17 cellular contexts compared by ENCODE assay signal in genomic region chr14:54547583-54547982, GRCh38. TPM values are rescaled to one million over a fixed set of nuclear protein-coding genes. Genes with fewer than 3 reads are reported as not detected.
DNase-seq lines count a peak whose midpoint lies in the region; ATAC-seq, FAIRE-seq and TF ChIP-seq lines count a peak whose summit lies in the region.
"Had no signal": no experiment of that assay in that cellular context is flagged by ENCODE, and none has a peak within 500 bp of the region (broad histone marks: within the 10 kb centered on the region; RNA-seq: fewer than 3 reads in every experiment).

No MANE protein-coding gene starts in this region.

- no peaks in the 10 kb centered on the region; a peak in 1 of 4 replicates for H3K79me1 ChIP-seq in IMR-90 (ENCODE audit: low read depth in 1 of 2, low read length in 2 of 2)

- no peak overlapping the region for H4K5ac ChIP-seq in IMR-90 (ENCODE audit: low read depth, low read length)

- H3K18ac ChIP-seq in IMR-90 (ENCODE audit: low read depth, low read length): no peak overlapping the region

- dilution Hi-C loops in IMR-90 (cut with HindIII; ENCODE audit: low sequenced_read_pairs, unreplicated experiment): no loop called here

- H2BK120ac ChIP-seq in IMR-90 (ENCODE audit: low read depth, low read length): no peak overlapping the region

- no TSS peak for BruUV-seq in IMR-90 (replicated peaks; lab: Mats Ljungman, UMichigan)

- H3K27ac Mint-ChIP-seq in nephron progenitor cell: peak overlapping the region; percentile 1
- H3K27ac Mint-ChIP-seq: CD4-positive, alpha-beta memory T cell; GM23338; H9 had no signal

- 88% methylated on average over 3 of the region's 3 CpGs for WGBS in A549 (ENCODE audit: missing lambda C conversion rate)
- WGBS in IMR-90 (ENCODE audit: extremely low coverage in 2 of 2, insufficient read length in 1 of 2), 2 experiments: 80% methylated on average over 2 of the region's 3 CpGs; no CpG with 5 or more reads in 1 of the 2 experiments

- TF ChIP-seq RAD21 in A549 (conservative IDR thresholded peaks at IDR 0.05 in 1 of 2, IDR thresholded peaks at IDR 0.05 in 1 of 2): no peak
- TF ChIP-seq RAD21 in IMR-90 (IDR thresholded peaks at IDR 0.05; ENCODE audit: low read length): no peak

- no peak for TF ChIP-seq CTCF in A549 (IDR thresholded peaks at IDR 0.05)
- no peak for TF ChIP-seq CTCF in IMR-90 (conservative IDR thresholded peaks at IDR 0.05; ENCODE audit: low read depth, low read length)
- TF ChIP-seq CTCF in nephron progenitor cell (IDR thresholded peaks at IDR 0.05): no peak
- no peak for TF ChIP-seq CTCF in vagina (IDR thresholded peaks at IDR 0.05)

- no peak overlapping the region for H3K4ac ChIP-seq in IMR-90 (ENCODE audit: low read depth, low read length)

- no peak overlapping the region for H3K9ac ChIP-seq in IMR-90 (ENCODE audit: low read depth, low read length)

- no peak overlapping the region for H2BK5ac ChIP-seq in IMR-90 (ENCODE audit: low read depth, low read length, poor library complexity, severe bottlenecking)

- H4K20me1 ChIP-seq in IMR-90 (ENCODE audit: insufficient read depth, low read length): peaks cover 8% of the 10 kb centered on the region; the same call in 1 of the 2 replicates

- no peak overlapping the region for H3K4me3 Mint-ChIP-seq in nephron progenitor cell
- H3K4me3 Mint-ChIP-seq: CD4-positive, alpha-beta memory T cell; GM23338; H9 had no signal

- H3K4me1 ChIP-seq in A549: no peaks in the 10 kb centered on the region
- H3K4me1 ChIP-seq in IMR-90 (ENCODE audit: control insufficient read depth, insufficient read depth, low read length): peaks cover 9% of the 10 kb centered on the region
- no peaks in the 10 kb centered on the region for H3K4me1 ChIP-seq in vagina

- TF ChIP-seq POLR2A in A549 (IDR thresholded peaks at IDR 0.05; ENCODE audit: low read length) (no peak), IMR-90 (IDR thresholded peaks at IDR 0.05; ENCODE audit: low read depth, low read length) (no peak), vagina (IDR thresholded peaks at IDR 0.05) (no peak)

- no peak overlapping the region for H2AFZ ChIP-seq in IMR-90 (replicated peaks; ENCODE audit: low read length, poor library complexity)
- H2AFZ ChIP-seq: GM23338 had no signal

- no peak overlapping the region for H4K8ac ChIP-seq in IMR-90 (ENCODE audit: low read depth in 2 of 2, low read length in 2 of 2)

- H3K27ac ChIP-seq in A549 (no peak overlapping the region), IMR-90 (ENCODE audit: insufficient read depth, low read length) (no peak overlapping the region), vagina (no peak overlapping the region)

- H3K9me3 Mint-ChIP-seq in nephron progenitor cell: no peaks in the 10 kb centered on the region
- H3K9me3 Mint-ChIP-seq: GM23338, H9 had no signal

- no peak for FAIRE-seq in A549 (lab: Jason Lieb, UNC)
- FAIRE-seq: GM12891, GM18507 had no signal

- H3K56ac ChIP-seq in IMR-90 (ENCODE audit: extremely low read depth, insufficient read depth, low read length): no peak overlapping the region

- CTCF ChIA-PET in A549 (lab: Yijun Ruan, JAX) (interaction anchor here (1.3 to 4.9 kb wide), 2 partner anchors 16 to 226 kb away, joined by 8 to 28 read pairs; no protein-coding TSS in a partner anchor), IMR-90 (lab: Yijun Ruan, JAX) (no interaction called here)

- H3K9me3 ChIP-seq in A549 (no peaks in the 10 kb centered on the region), IMR-90 (ENCODE audit: control insufficient read depth, insufficient read depth, low read length) (no peaks in the 10 kb centered on the region), vagina (no peaks in the 10 kb centered on the region)

- H3K9me1 ChIP-seq in IMR-90 (ENCODE audit: insufficient read depth, low read length): peaks cover 11% of the 10 kb centered on the region

- POLR2A ChIA-PET in A549 (lab: Yijun Ruan, JAX): no interaction called here
- POLR2A ChIA-PET in IMR-90 (lab: Charles Lee; ENCODE audit: unreplicated experiment): no interaction called here

- H3K27me3 Mint-ChIP-seq in nephron progenitor cell (ENCODE audit: low read depth, poor library complexity): no peaks in the 10 kb centered on the region

- H3K4me1 Mint-ChIP-seq in nephron progenitor cell: no peaks in the 10 kb centered on the region
- H3K4me1 Mint-ChIP-seq: CD4-positive, alpha-beta memory T cell had no signal

- H2AK5ac ChIP-seq in IMR-90 (ENCODE audit: low read depth, low read length): no peak overlapping the region

- H3K36me3 ChIP-seq in IMR-90 (ENCODE audit: control insufficient read depth, insufficient read depth, low read length): no peaks in the 10 kb centered on the region
- no peaks in the 10 kb centered on the region for H3K36me3 ChIP-seq in vagina

- H3K4me2 ChIP-seq in A549 (no peak overlapping the region), IMR-90 (ENCODE audit: low read depth, low read length) (no peak overlapping the region)
- H3K4me2 ChIP-seq: GM23338 had no signal

- no peak overlapping the region for H3K23ac ChIP-seq in IMR-90 (ENCODE audit: low read depth, low read length)

- H2AK9ac ChIP-seq in IMR-90 (replicated peaks; ENCODE audit: low read depth, low read length, poor library complexity): no peak overlapping the region

- H3K4me3 ChIP-seq in A549 (no peak overlapping the region), IMR-90 (ENCODE audit: insufficient read depth, low read depth, low read length) (no peak overlapping the region), vagina (no peak overlapping the region)
- H3K4me3 ChIP-seq: GM23338 had no signal

- intact Hi-C loops in IMR-90 (cut with micrococcal nuclease): no loop called here
- intact Hi-C loops in vagina (cut with DNase I): no loop called here

- H3K36me3 Mint-ChIP-seq in nephron progenitor cell (ENCODE audit: low read depth): no peaks in the 10 kb centered on the region
- H3K36me3 Mint-ChIP-seq: CD4-positive, alpha-beta memory T cell had no signal

- in situ Hi-C loops in IMR-90 (cut with MboI; ENCODE audit: low sequenced_read_pairs): no loop called here

- H3K27me3 ChIP-seq in IMR-90 (ENCODE audit: control insufficient read depth, insufficient read depth, low read length) (no peaks in the 10 kb centered on the region), vagina (no peaks in the 10 kb centered on the region)

- no peak overlapping the region for H2BK15ac ChIP-seq in IMR-90 (ENCODE audit: low read depth, low read length)

- no peak for ATAC-seq in A549
- ATAC-seq in IMR-90 (ENCODE audit: low read depth): no peak
- ATAC-seq in HG02623 (IDR thresholded peaks at IDR 0.05; ENCODE audit: unreplicated experiment): no peak
- ATAC-seq: GM23338, HCT116 had no signal

- H4K91ac ChIP-seq in IMR-90 (ENCODE audit: insufficient read depth, low read depth, low read length): no peak overlapping the region

- no peak for TF ChIP-seq EP300 in A549 (IDR thresholded peaks at IDR 0.05)

- H3K14ac ChIP-seq in IMR-90 (replicated peaks; ENCODE audit: low read depth, low read length): no peak overlapping the region

- no peak overlapping the region for H2BK20ac ChIP-seq in IMR-90 (ENCODE audit: low read depth, low read length)

- DNase-seq in A549 (ENCODE audit: low read depth in 1 of 2, low spot score in 1 of 2): no peak
- no peak for DNase-seq in IMR-90
- no peak for DNase-seq in nephron progenitor cell
- no peak for DNase-seq in vagina (ENCODE audit: extremely low spot score in 2 of 2)
- DNase-seq: 8988T; C1 segment of cervical spinal cord; Calu3; CD4-positive, alpha-beta memory T cell; COR-L47; DMS53; GF-D8; H9 had no signal

TF ChIP-seq in A549, 52 proteins besides CTCF, POLR2A, EP300 and RAD21 (continues in another document):
- TF ChIP-seq FOSB (CRISPR knock-in tag; IDR thresholded peaks at IDR 0.05): no peak
- no peak for TF ChIP-seq PHF8 (IDR thresholded peaks at IDR 0.05; ENCODE audit: borderline replicate concordance, low read depth)
- TF ChIP-seq NPAS2 (CRISPR knock-in tag; IDR thresholded peaks at IDR 0.05; ENCODE audit: borderline replicate concordance): no peak
- TF ChIP-seq MAFK (IDR thresholded peaks at IDR 0.05; ENCODE audit: partially characterized antibody): peak; percentile 79

TF ChIP-seq in IMR-90, 13 proteins besides CTCF, POLR2A, EP300 and RAD21:
- peak; percentile 71 for TF ChIP-seq MAFK (IDR thresholded peaks at IDR 0.05; ENCODE audit: low read depth, low read length)
- TF ChIP-seq FOS (IDR thresholded peaks at IDR 0.05; ENCODE audit: low read depth, low read length): no peak

RNA-seq across cellular contexts. Expression of gene SAMD4A, which starts 19.3 kb away (rescaled TPM):
- polyA plus RNA-seq in A549 (2011; rRNA removed): 3.9 and 5.3 TPM in 2 replicates
- 2.4 and 3.2 TPM in 2 replicates for polyA plus RNA-seq in A549 (2012; cell fraction: cytosol; rRNA removed)
- polyA plus RNA-seq in A549 (2012; cell fraction: nucleus; rRNA removed): 7.7 and 10.7 TPM in 2 replicates
- 5.4 to 8.0 TPM (median 6.1 TPM) in 3 replicates for polyA plus RNA-seq in A549 (2017; fragmentation: RNase III; extraction: RNeasy Plus Mini Kit Qiagen cat#74134 plus additional on column Dnase treatment)
- 16.6 and 23.5 TPM in 2 replicates for polyA minus RNA-seq in A549 (2011; rRNA and poly(A)+ RNA removed)
- total RNA-seq in IMR-90 (2012; rRNA removed): 36.7 and 38.2 TPM in 2 replicates
- polyA plus RNA-seq in IMR-90 (2012; rRNA removed): 20.0 and 22.9 TPM in 2 replicates
- polyA plus RNA-seq in IMR-90 (2012; cell fraction: cytosol; rRNA removed): 9.1 and 12.2 TPM in 2 replicates
- 27.3 and 38.9 TPM in 2 replicates for polyA plus RNA-seq in IMR-90 (2012; cell fraction: nucleus; rRNA removed; ENCODE audit: low replicate concordance)
- total RNA-seq in vagina: 43.0 TPM

RNA-seq across cellular contexts. Expression of gene CGRRF1, which starts 37.9 kb away (rescaled TPM):
- polyA plus RNA-seq in A549 (2011; rRNA removed) (35.4 and 35.9 TPM in 2 replicates), A549 (2017; fragmentation: RNase III; extraction: RNeasy Plus Mini Kit Qiagen cat#74134 plus additional on column Dnase treatment) (15.4 to 18.2 TPM (median 15.8 TPM) in 3 replicates), IMR-90 (2012; rRNA removed) (5.1 and 6.0 TPM in 2 replicates)
- 4.7 and 5.9 TPM in 2 replicates for polyA plus RNA-seq in A549 (2012; cell fraction: cytosol; rRNA removed)
- 2.6 and 4.0 TPM in 2 replicates for polyA plus RNA-seq in A549 (2012; cell fraction: nucleus; rRNA removed)
- polyA minus RNA-seq in A549 (2011; rRNA and poly(A)+ RNA removed): 9.6 and 10.1 TPM in 2 replicates
- total RNA-seq in IMR-90 (2012; rRNA removed) (13.8 and 15.3 TPM in 2 replicates), vagina (9.6 TPM)
- 1.1 and 2.3 TPM in 2 replicates for polyA plus RNA-seq in IMR-90 (2012; cell fraction: cytosol; rRNA removed)
- polyA plus RNA-seq in IMR-90 (2012; cell fraction: nucleus; rRNA removed; ENCODE audit: low replicate concordance): 0.85 and 9.4 TPM in 2 replicates

RNA-seq across cellular contexts. Expression of gene GMFB, which starts 58.8 kb away (rescaled TPM):
- polyA plus RNA-seq in A549 (2011; rRNA removed) (35.3 and 45.5 TPM in 2 replicates), A549 (2017; fragmentation: RNase III; extraction: RNeasy Plus Mini Kit Qiagen cat#74134 plus additional on column Dnase treatment) (56.8 to 66.7 TPM (median 62.3 TPM) in 3 replicates), IMR-90 (2012; rRNA removed) (14.1 and 22.4 TPM in 2 replicates)
- 7.0 TPM in 2 replicates for polyA plus RNA-seq in A549 (2012; cell fraction: cytosol; rRNA removed)
- 3.9 and 6.6 TPM in 2 replicates for polyA plus RNA-seq in A549 (2012; cell fraction: nucleus; rRNA removed)
- polyA minus RNA-seq in A549 (2011; rRNA and poly(A)+ RNA removed): 10.9 and 11.4 TPM in 2 replicates
- total RNA-seq in IMR-90 (2012; rRNA removed) (59.1 and 123 TPM in 2 replicates), vagina (24.1 TPM)
- 4.1 and 7.2 TPM in 2 replicates for polyA plus RNA-seq in IMR-90 (2012; cell fraction: cytosol; rRNA removed)
- polyA plus RNA-seq in IMR-90 (2012; cell fraction: nucleus; rRNA removed; ENCODE audit: low replicate concordance): 8.0 and 19.3 TPM in 2 replicates
